ENCODE assay signal across 27 cellular contexts in the genomic region with DNA sequence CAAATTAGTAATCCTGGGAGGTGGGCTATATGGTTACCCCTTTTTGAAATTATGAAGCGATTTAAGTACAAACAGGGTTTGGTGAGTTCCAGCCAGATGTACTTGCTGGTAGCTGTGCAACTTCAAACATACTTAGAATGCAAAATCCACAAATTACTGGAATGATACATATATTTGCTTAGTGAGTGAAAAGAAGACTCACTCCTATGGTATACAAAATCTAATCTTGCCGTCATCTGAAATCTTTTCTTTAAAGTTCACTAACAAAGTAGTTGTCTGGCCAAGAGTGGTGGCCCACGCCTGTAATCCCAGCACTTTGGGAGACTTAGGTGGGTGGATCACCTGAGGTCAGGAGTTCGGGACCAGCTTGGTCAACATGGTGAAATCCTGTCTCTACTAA.
"Had no signal": no experiment of that assay in that cellular context is flagged by ENCODE, and none has a peak within 500 bp of the region (broad histone marks: within the 10 kb centered on the region; RNA-seq: fewer than 3 reads in every experiment).

No MANE protein-coding gene starts in this region.

- H3K4me1 ChIP-seq: ascending aorta had no signal

- ATAC-seq: activated CD4-positive, alpha-beta T cell treated with anti-CD3 and anti-CD28 coated beads for 36 hours; activated CD8-positive, alpha-beta memory T cell treated with anti-CD3 and anti-CD28 coated beads, Interleukin-2, amount 10 ng/mL, durations not matched to agents 7 days and 5 days; activated CD8-positive, alpha-beta T cell treated with anti-CD3 and anti-CD28 coated beads, Interleukin-2, amount 10 ng/mL, durations not matched to agents 7 days and 5 days; activated naive CD4-positive, alpha-beta T cell treated with anti-CD3 and anti-CD28 coated beads, Interleukin-2, amount 50 U/mL, for 72 hours; effector memory CD8-positive, alpha-beta T cell; esophagus mucosa had no signal

- H3K36me3 ChIP-seq: ascending aorta had no signal

- H3K4me1 Mint-ChIP-seq: activated CD4-positive, alpha-beta T cell treated with anti-CD3 and anti-CD28 coated beads for 36 hours; activated CD4-positive, alpha-beta T cell treated with anti-CD3 and anti-CD28 coated beads, Interleukin-2, amount 10 ng/mL, durations not matched to agents 24 days and 14 days; activated CD8-positive, alpha-beta memory T cell treated with anti-CD3 and anti-CD28 coated beads, Interleukin-2, amount 10 ng/mL, durations not matched to agents 7 days and 5 days; activated naive CD4-positive, alpha-beta T cell treated with anti-CD3 and anti-CD28 coated beads, Interleukin-2, amount 10 ng/mL, durations not matched to agents 7 days and 5 days; activated naive CD8-positive, alpha-beta T cell treated with anti-CD3 and anti-CD28 coated beads, Interleukin-2, amount 10 ng/mL, durations not matched to agents 7 days and 5 days; brain had no signal

- H3K27ac Mint-ChIP-seq: activated CD4-positive, alpha-beta memory T cell treated with anti-CD3 and anti-CD28 coated beads for 36 hours; activated CD4-positive, alpha-beta T cell treated with anti-CD3 and anti-CD28 coated beads for 36 hours; activated CD4-positive, alpha-beta T cell treated with anti-CD3 and anti-CD28 coated beads, Interleukin-2, amount 10 ng/mL, durations not matched to agents 24 days and 14 days; activated CD8-positive, alpha-beta memory T cell treated with anti-CD3 and anti-CD28 coated beads, Interleukin-2, amount 10 ng/mL, durations not matched to agents 7 days and 5 days; activated CD8-positive, alpha-beta T cell treated with anti-CD3 and anti-CD28 coated beads, Interleukin-2, amount 10 ng/mL, durations not matched to agents 7 days and 5 days; activated naive CD4-positive, alpha-beta T cell treated with anti-CD3 and anti-CD28 coated beads, Interleukin-2, amount 10 ng/mL, durations not matched to agents 7 days and 5 days; activated naive CD4-positive, alpha-beta T cell treated with anti-CD3 and anti-CD28 coated beads, Interleukin-2, amount 50 U/mL, for 72 hours; activated naive CD8-positive, alpha-beta T cell treated with anti-CD3 and anti-CD28 coated beads, Interleukin-2, amount 10 ng/mL, durations not matched to agents 7 days and 5 days; brain; effector memory CD8-positive, alpha-beta T cell had no signal

- H3K4me3 ChIP-seq: ascending aorta had no signal

- H3K27me3 ChIP-seq: ascending aorta had no signal

- DNase-seq: activated CD4-positive, alpha-beta memory T cell treated with anti-CD3 and anti-CD28 coated beads for 36 hours; activated CD4-positive, alpha-beta T cell treated with anti-CD3 and anti-CD28 coated beads for 36 hours; activated CD4-positive, alpha-beta T cell treated with anti-CD3 and anti-CD28 coated beads, Interleukin-2, amount 10 ng/mL, durations not matched to agents 24 days and 14 days; activated CD4-positive, CD25-positive, alpha-beta regulatory T cell; activated CD4-positive, CD25-positive, alpha-beta regulatory T cell treated with anti-CD3 and anti-CD28 coated beads, Interleukin-2, amount 50 U/mL, for 72 hours; activated CD8-positive, alpha-beta memory T cell treated with anti-CD3 and anti-CD28 coated beads, Interleukin-2, amount 10 ng/mL, durations not matched to agents 7 days and 5 days; activated CD8-positive, alpha-beta memory T cell treated with anti-CD3 and anti-CD28 coated beads, Interleukin-2, amount 50 U/mL, for 4 hours; activated CD8-positive, alpha-beta T cell treated with anti-CD3 and anti-CD28 coated beads, Interleukin-2, amount 10 ng/mL, durations not matched to agents 7 days and 5 days; activated gamma-delta T cell; activated naive CD4-positive, alpha-beta T cell; activated naive CD4-positive, alpha-beta T cell treated with anti-CD3 and anti-CD28 coated beads, Interleukin-2, amount 10 ng/mL, durations not matched to agents 7 days and 5 days; activated naive CD8-positive, alpha-beta T cell treated with anti-CD3 and anti-CD28 coated beads, Interleukin-2, amount 10 ng/mL, durations not matched to agents 7 days and 5 days; activated T-cell treated with anti-CD3 and anti-CD28 coated beads, Interleukin-2, amount 50 U/mL, for 1 hour; activated T-cell treated with anti-CD3 and anti-CD28 coated beads, Interleukin-2, amount 50 U/mL, for 48 hours; caudate nucleus; cortex of kidney; dermis blood vessel endothelial cell; effector CD4-positive, alpha-beta T cell; effector memory CD8-positive, alpha-beta T cell; foreskin fibroblast; T-helper 2 cell had no signal

- FAIRE-seq: colon, frontal cortex had no signal

- H3K4me3 Mint-ChIP-seq: activated CD4-positive, alpha-beta memory T cell treated with anti-CD3 and anti-CD28 coated beads for 36 hours; activated CD4-positive, alpha-beta T cell treated with anti-CD3 and anti-CD28 coated beads for 36 hours; activated CD4-positive, alpha-beta T cell treated with anti-CD3 and anti-CD28 coated beads, Interleukin-2, amount 10 ng/mL, durations not matched to agents 24 days and 14 days; activated CD8-positive, alpha-beta memory T cell treated with anti-CD3 and anti-CD28 coated beads, Interleukin-2, amount 10 ng/mL, durations not matched to agents 7 days and 5 days; activated CD8-positive, alpha-beta T cell treated with anti-CD3 and anti-CD28 coated beads, Interleukin-2, amount 10 ng/mL, durations not matched to agents 7 days and 5 days; activated naive CD4-positive, alpha-beta T cell treated with anti-CD3 and anti-CD28 coated beads, Interleukin-2, amount 10 ng/mL, durations not matched to agents 7 days and 5 days; activated naive CD8-positive, alpha-beta T cell treated with anti-CD3 and anti-CD28 coated beads, Interleukin-2, amount 10 ng/mL, durations not matched to agents 7 days and 5 days; brain; effector memory CD8-positive, alpha-beta T cell had no signal

- H3K27me3 Mint-ChIP-seq: activated CD4-positive, alpha-beta memory T cell treated with anti-CD3 and anti-CD28 coated beads for 36 hours; activated CD4-positive, alpha-beta T cell treated with anti-CD3 and anti-CD28 coated beads for 36 hours; activated CD4-positive, alpha-beta T cell treated with anti-CD3 and anti-CD28 coated beads, Interleukin-2, amount 10 ng/mL, durations not matched to agents 24 days and 14 days; activated CD8-positive, alpha-beta memory T cell treated with anti-CD3 and anti-CD28 coated beads, Interleukin-2, amount 10 ng/mL, durations not matched to agents 7 days and 5 days; activated naive CD4-positive, alpha-beta T cell treated with anti-CD3 and anti-CD28 coated beads, Interleukin-2, amount 10 ng/mL, durations not matched to agents 7 days and 5 days; brain; effector memory CD8-positive, alpha-beta T cell had no signal

- H3K36me3 Mint-ChIP-seq: activated CD4-positive, alpha-beta memory T cell treated with anti-CD3 and anti-CD28 coated beads for 36 hours; activated CD8-positive, alpha-beta memory T cell treated with anti-CD3 and anti-CD28 coated beads, Interleukin-2, amount 10 ng/mL, durations not matched to agents 7 days and 5 days; activated naive CD4-positive, alpha-beta T cell treated with anti-CD3 and anti-CD28 coated beads, Interleukin-2, amount 10 ng/mL, durations not matched to agents 7 days and 5 days; activated naive CD4-positive, alpha-beta T cell treated with anti-CD3 and anti-CD28 coated beads, Interleukin-2, amount 50 U/mL, for 72 hours; activated naive CD8-positive, alpha-beta T cell treated with anti-CD3 and anti-CD28 coated beads, Interleukin-2, amount 10 ng/mL, durations not matched to agents 7 days and 5 days had no signal

- H3K27ac ChIP-seq: ascending aorta had no signal

- H3K9me3 Mint-ChIP-seq: activated CD4-positive, alpha-beta memory T cell treated with anti-CD3 and anti-CD28 coated beads for 36 hours; activated CD4-positive, alpha-beta T cell treated with anti-CD3 and anti-CD28 coated beads, Interleukin-2, amount 10 ng/mL, durations not matched to agents 24 days and 14 days; activated naive CD4-positive, alpha-beta T cell treated with anti-CD3 and anti-CD28 coated beads, Interleukin-2, amount 10 ng/mL, durations not matched to agents 7 days and 5 days; activated naive CD4-positive, alpha-beta T cell treated with anti-CD3 and anti-CD28 coated beads, Interleukin-2, amount 50 U/mL, for 72 hours; activated naive CD8-positive, alpha-beta T cell treated with anti-CD3 and anti-CD28 coated beads, Interleukin-2, amount 10 ng/mL, durations not matched to agents 7 days and 5 days; effector memory CD8-positive, alpha-beta T cell had no signal

- H3K9me3 ChIP-seq: ascending aorta had no signal
